ENCODE assay signal across 8 cellular contexts in genomic region chr16:77273-77806, GRCh38. TPM values are rescaled to one million over a fixed set of nuclear protein-coding genes. Genes with fewer than 3 reads are reported as not detected.
DNase-seq lines count a peak whose midpoint lies in the region; ATAC-seq and TF ChIP-seq lines count a peak whose summit lies in the region.

No MANE protein-coding gene starts in this region.

- H3K4me1 Mint-ChIP-seq in chondrocyte (ENCODE audit: low read depth): peaks cover 63% of the 10 kb centered on the region
- H3K4me1 Mint-ChIP-seq in stimulated activated memory B cell treated with anti-CD40 and anti-IgM and Interleukin-4, amounts not matched to agents 10 μg/mL and 1 μg/mL and 100 μg/mL, for 72 hours: peaks cover 53% of the 10 kb centered on the region

- DNase-seq in AML-193 (lab: John Stamatoyannopoulos, UW) (peak; percentile 12 to 24), chondrocyte (ENCODE audit: low spot score) (no peak), left kidney (ENCODE audit: low read depth, low spot score) (peak; percentile 77), NCI-H128 (lab: John Stamatoyannopoulos, UW; ENCODE audit: unreplicated experiment) (no peak)

- TF ChIP-seq CTCF in chondrocyte (IDR thresholded peaks at IDR 0.05): no peak

- ATAC-seq in GM18517 (IDR thresholded peaks at IDR 0.05; ENCODE audit: unreplicated experiment) (peak; percentile 10), HG03095 (IDR thresholded peaks at IDR 0.05; ENCODE audit: unreplicated experiment) (peak; percentile 23), SK-N-SH treated with all-trans-retinoic acid at 6 μM for 48 hours (peak; percentile 47)
- ATAC-seq in stimulated activated memory B cell treated with anti-CD40 and anti-IgM and Interleukin-4, amounts not matched to agents 10 μg/mL and 1 μg/mL and 100 μg/mL, for 72 hours: peak; percentile 62

- peaks cover 1% of the 10 kb centered on the region for H3K36me3 Mint-ChIP-seq in chondrocyte (ENCODE audit: low read depth)
- H3K36me3 Mint-ChIP-seq in stimulated activated memory B cell treated with anti-CD40 and anti-IgM and Interleukin-4, amounts not matched to agents 10 μg/mL and 1 μg/mL and 100 μg/mL, for 72 hours: peaks cover 2% of the 10 kb centered on the region

- no peaks in the 10 kb centered on the region for H3K9me3 Mint-ChIP-seq in chondrocyte (ENCODE audit: low read depth)
- no peaks in the 10 kb centered on the region for H3K9me3 Mint-ChIP-seq in stimulated activated memory B cell treated with anti-CD40 and anti-IgM and Interleukin-4, amounts not matched to agents 10 μg/mL and 1 μg/mL and 100 μg/mL, for 72 hours

- peak overlapping the region; percentile 69 for H3K4me3 Mint-ChIP-seq in chondrocyte (ENCODE audit: unreplicated experiment)
- H3K4me3 Mint-ChIP-seq in stimulated activated memory B cell treated with anti-CD40 and anti-IgM and Interleukin-4, amounts not matched to agents 10 μg/mL and 1 μg/mL and 100 μg/mL, for 72 hours: peak overlapping the region; percentile 90

- no peaks in the 10 kb centered on the region for H3K27me3 Mint-ChIP-seq in chondrocyte (ENCODE audit: low read depth)
- peaks cover 18% of the 10 kb centered on the region for H3K27me3 Mint-ChIP-seq in stimulated activated memory B cell treated with anti-CD40 and anti-IgM and Interleukin-4, amounts not matched to agents 10 μg/mL and 1 μg/mL and 100 μg/mL, for 72 hours

- peak overlapping the region; percentile 91 for H3K27ac Mint-ChIP-seq in chondrocyte (ENCODE audit: unreplicated experiment)
- H3K27ac Mint-ChIP-seq in stimulated activated memory B cell treated with anti-CD40 and anti-IgM and Interleukin-4, amounts not matched to agents 10 μg/mL and 1 μg/mL and 100 μg/mL, for 72 hours: peak overlapping the region; percentile 80

TF ChIP-seq in SK-N-SH treated with all-trans-retinoic acid at 6 μM for 48 hours, 23 proteins besides CTCF, POLR2A, EP300 and RAD21:
- no peak for TF ChIP-seq OSR1 (CRISPR knock-in tag; IDR thresholded peaks at IDR 0.05)
- no peak for TF ChIP-seq ISL1 (CRISPR knock-in tag; IDR thresholded peaks at IDR 0.05)
- TF ChIP-seq ARNTL (CRISPR knock-in tag; IDR thresholded peaks at IDR 0.05; ENCODE audit: borderline replicate concordance, low read depth): no peak
- no peak for TF ChIP-seq GLIS3 (CRISPR knock-in tag; IDR thresholded peaks at IDR 0.05)
- no peak for TF ChIP-seq ZFP3 (CRISPR knock-in tag; IDR thresholded peaks at IDR 0.05)
- TF ChIP-seq RARB (CRISPR knock-in tag; IDR thresholded peaks at IDR 0.05): no peak
- no peak for TF ChIP-seq ESRRG (CRISPR knock-in tag; IDR thresholded peaks at IDR 0.05)
- no peak for TF ChIP-seq CREB5 (CRISPR knock-in tag; IDR thresholded peaks at IDR 0.05; ENCODE audit: low read depth)

RNA-seq across cellular contexts. Expression of gene MPG, which starts 0.7 kb away (rescaled TPM):
- 52.6 to 65.4 TPM (median 61.1 TPM) in 3 replicates for total RNA-seq in chondrocyte

RNA-seq across cellular contexts. Expression of gene RHBDF1, which starts 4.9 kb away (rescaled TPM):
- 52.4 to 55.5 TPM (median 52.7 TPM) in 3 replicates for total RNA-seq in chondrocyte

RNA-seq across cellular contexts. Expression of gene SNRNP25, which starts 23.7 kb away (rescaled TPM):
- total RNA-seq in chondrocyte: 27.7 to 40.5 TPM (median 28.0 TPM) in 3 replicates

RNA-seq across cellular contexts. Expression of gene POLR3K, which starts 23.9 kb away (rescaled TPM):
- total RNA-seq in chondrocyte: 7.3 to 11.3 TPM (median 7.5 TPM) in 3 replicates

Comparison
In these comparisons a context has a peak if more than half of its experiments do, and no peak if none do; other contexts are left out.
1. DNase-seq: peak in AML-193 (2 of 2) and left kidney (single experiment); none in chondrocyte (single experiment) and NCI-H128 (single experiment).
2. ATAC-seq: peak in every context shown above with its lines; median percentile 62 in stimulated activated memory B cell treated with anti-CD40 and anti-IgM and Interleukin-4, amounts not matched to agents 10 μg/mL and 1 μg/mL and 100 μg/mL, for 72 hours; 47 in SK-N-SH treated with all-trans-retinoic acid at 6 μM for 48 hours; 23 in HG03095; 10 in GM18517.